Comparison of ENCODE assay signal across 2 cellular contexts in the genomic region with DNA sequence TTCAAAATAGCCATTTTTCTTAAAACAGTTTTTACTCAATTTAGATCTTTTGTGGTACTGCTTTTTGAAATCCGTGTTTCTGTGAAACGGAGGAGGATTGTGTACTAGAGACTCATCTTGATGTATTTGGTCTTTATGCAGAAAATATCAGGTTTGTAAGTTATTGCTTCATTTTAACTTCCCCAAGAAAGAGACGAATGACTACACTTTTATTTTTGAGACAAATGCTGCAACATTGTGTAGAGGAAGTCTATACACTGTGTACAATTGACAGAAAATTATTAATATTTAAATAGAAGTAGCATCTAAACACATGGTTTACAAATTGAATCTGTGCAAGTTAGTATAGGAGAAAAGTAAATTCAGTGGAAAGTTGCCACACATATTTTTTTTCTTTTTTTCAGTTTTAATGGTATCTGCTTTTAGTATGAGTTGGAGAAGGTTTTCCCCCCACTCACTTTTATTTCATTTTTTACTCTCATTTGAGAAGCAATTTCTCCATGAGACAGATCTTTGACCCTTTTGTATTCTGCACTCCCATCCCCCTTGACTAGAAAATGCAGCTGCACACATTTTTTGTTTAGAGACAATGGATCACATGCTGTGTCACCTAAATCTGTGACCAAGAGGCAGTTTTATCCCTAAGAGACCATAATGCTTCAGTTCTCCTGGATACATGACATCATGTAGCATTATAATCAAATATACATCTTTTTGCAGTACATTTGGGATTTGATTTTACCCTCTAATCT.
TF ChIP-seq lines count a peak whose summit lies in the region.

No MANE protein-coding gene starts in this region.

TF ChIP-seq in HEK293, 187 proteins besides CTCF, POLR2A, EP300 and RAD21 (continues in another document):
- TF ChIP-seq, protein P1, sequence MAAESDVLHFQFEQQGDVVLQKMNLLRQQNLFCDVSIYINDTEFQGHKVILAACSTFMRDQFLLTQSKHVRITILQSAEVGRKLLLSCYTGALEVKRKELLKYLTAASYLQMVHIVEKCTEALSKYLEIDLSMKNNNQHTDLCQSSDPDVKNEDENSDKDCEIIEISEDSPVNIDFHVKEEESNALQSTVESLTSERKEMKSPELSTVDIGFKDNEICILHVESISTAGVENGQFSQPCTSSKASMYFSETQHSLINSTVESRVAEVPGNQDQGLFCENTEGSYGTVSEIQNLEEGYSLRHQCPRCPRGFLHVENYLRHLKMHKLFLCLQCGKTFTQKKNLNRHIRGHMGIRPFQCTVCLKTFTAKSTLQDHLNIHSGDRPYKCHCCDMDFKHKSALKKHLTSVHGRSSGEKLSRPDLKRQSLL (tag by site-specific recombination; IDR thresholded peaks at IDR 0.05), result no peak
- TF ChIP-seq, protein P2, sequence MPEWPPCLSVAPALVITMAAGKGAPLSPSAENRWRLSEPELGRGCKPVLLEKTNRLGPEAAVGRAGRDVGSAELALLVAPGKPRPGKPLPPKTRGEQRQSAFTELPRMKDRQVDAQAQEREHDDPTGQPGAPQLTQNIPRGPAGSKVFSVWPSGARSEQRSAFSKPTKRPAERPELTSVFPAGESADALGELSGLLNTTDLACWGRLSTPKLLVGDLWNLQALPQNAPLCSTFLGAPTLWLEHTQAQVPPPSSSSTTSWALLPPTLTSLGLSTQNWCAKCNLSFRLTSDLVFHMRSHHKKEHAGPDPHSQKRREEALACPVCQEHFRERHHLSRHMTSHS (tag by site-specific recombination; IDR thresholded peaks at IDR 0.05), result no peak
- peak; percentile 92 for TF ChIP-seq PRDM1 (tag by site-specific recombination; IDR thresholded peaks at IDR 0.05)
- TF ChIP-seq HOXA7 (CRISPR knock-in tag; IDR thresholded peaks at IDR 0.05; ENCODE audit: borderline replicate concordance), result no peak
- TF ChIP-seq, protein P3, sequence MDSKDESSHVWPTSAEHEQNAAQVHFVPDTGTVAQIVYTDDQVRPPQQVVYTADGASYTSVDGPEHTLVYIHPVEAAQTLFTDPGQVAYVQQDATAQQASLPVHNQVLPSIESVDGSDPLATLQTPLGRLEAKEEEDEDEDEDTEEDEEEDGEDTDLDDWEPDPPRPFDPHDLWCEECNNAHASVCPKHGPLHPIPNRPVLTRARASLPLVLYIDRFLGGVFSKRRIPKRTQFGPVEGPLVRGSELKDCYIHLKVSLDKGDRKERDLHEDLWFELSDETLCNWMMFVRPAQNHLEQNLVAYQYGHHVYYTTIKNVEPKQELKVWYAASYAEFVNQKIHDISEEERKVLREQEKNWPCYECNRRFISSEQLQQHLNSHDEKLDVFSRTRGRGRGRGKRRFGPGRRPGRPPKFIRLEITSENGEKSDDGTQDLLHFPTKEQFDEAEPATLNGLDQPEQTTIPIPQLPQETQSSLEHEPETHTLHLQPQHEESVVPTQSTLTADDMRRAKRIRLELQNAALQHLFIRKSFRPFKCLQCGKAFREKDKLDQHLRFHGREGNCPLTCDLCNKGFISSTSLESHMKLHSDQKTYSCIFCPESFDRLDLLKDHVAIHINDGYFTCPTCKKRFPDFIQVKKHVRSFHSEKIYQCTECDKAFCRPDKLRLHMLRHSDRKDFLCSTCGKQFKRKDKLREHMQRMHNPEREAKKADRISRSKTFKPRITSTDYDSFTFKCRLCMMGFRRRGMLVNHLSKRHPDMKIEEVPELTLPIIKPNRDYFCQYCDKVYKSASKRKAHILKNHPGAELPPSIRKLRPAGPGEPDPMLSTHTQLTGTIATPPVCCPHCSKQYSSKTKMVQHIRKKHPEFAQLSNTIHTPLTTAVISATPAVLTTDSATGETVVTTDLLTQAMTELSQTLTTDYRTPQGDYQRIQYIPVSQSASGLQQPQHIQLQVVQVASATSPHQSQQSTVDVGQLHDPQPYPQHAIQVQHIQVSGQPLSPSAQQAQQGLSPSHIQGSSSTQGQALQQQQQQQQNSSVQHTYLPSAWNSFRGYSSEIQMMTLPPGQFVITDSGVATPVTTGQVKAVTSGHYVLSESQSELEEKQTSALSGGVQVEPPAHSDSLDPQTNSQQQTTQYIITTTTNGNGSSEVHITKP (tag by site-specific recombination; IDR thresholded peaks at IDR 0.05), result no peak
- no peak for TF ChIP-seq ZNF155 (tag by site-specific recombination; IDR thresholded peaks at IDR 0.05)
- TF ChIP-seq, protein P4, sequence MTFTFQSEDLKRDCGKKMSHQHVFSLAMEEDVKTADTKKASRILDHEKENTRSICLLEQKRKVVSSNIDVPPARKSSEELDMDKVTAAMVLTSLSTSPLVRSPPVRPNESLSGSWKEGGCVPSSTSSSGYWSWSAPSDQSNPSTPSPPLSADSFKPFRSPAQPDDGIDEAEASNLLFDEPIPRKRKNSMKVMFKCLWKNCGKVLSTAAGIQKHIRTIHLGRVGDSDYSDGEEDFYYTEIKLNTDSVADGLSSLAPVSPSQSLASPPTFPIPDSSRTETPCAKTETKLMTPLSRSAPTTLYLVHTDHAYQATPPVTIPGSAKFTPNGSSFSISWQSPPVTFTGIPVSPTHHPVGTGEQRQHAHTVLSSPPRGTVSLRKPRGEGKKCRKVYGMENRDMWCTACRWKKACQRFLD (tag by site-specific recombination; IDR thresholded peaks at IDR 0.05), result no peak
- peak; percentile 63; the same call in 1 of the 2 replicates for TF ChIP-seq PRDM6 (tag by site-specific recombination; IDR thresholded peaks at IDR 0.05)
- TF ChIP-seq ZNF133 (tag by site-specific recombination; IDR thresholded peaks at IDR 0.05), result no peak
- 0 out of 2 replicates have a peak, but pooled peaks have one; percentile 15 for TF ChIP-seq ZBTB44 (tag by site-specific recombination; IDR thresholded peaks at IDR 0.05)
- no peak for TF ChIP-seq GLI4 (tag by site-specific recombination; IDR thresholded peaks at IDR 0.05)
- TF ChIP-seq ZNF138 (tag by site-specific recombination; IDR thresholded peaks at IDR 0.05; ENCODE audit: borderline replicate concordance), result no peak

TF ChIP-seq in GM12878, 131 proteins besides CTCF, POLR2A, EP300 and RAD21:
- TF ChIP-seq NBN (IDR thresholded peaks at IDR 0.05) (no peak), CUX1 (IDR thresholded peaks at IDR 0.05; ENCODE audit: insufficient replicate concordance, low read depth, low read length) (no peak), POU2F2 (IDR thresholded peaks at IDR 0.05; ENCODE audit: borderline replicate concordance, low read depth, low read length) (no peak), JUNB (IDR thresholded peaks at IDR 0.05) (no peak; the same call in 1 of the 2 replicates), NRF1 (conservative IDR thresholded peaks at IDR 0.05; ENCODE audit: low read depth, low read length) (no peak), FOXK2 (IDR thresholded peaks at IDR 0.05) (no peak), ZNF217 (IDR thresholded peaks at IDR 0.05) (no peak), CREM (IDR thresholded peaks at IDR 0.05; ENCODE audit: low read depth) (no peak), SP1 (IDR thresholded peaks at IDR 0.05; ENCODE audit: low read depth, low read length) (no peak), PAX8 (IDR thresholded peaks at IDR 0.05) (no peak), MTA2 (IDR thresholded peaks at IDR 0.05; ENCODE audit: low read depth) (no peak), ASH2L (IDR thresholded peaks at IDR 0.05; ENCODE audit: borderline replicate concordance, low read depth) (no peak), IRF4 (IDR thresholded peaks at IDR 0.05; ENCODE audit: low read depth, low read length) (no peak)
- TF ChIP-seq, protein P5, sequence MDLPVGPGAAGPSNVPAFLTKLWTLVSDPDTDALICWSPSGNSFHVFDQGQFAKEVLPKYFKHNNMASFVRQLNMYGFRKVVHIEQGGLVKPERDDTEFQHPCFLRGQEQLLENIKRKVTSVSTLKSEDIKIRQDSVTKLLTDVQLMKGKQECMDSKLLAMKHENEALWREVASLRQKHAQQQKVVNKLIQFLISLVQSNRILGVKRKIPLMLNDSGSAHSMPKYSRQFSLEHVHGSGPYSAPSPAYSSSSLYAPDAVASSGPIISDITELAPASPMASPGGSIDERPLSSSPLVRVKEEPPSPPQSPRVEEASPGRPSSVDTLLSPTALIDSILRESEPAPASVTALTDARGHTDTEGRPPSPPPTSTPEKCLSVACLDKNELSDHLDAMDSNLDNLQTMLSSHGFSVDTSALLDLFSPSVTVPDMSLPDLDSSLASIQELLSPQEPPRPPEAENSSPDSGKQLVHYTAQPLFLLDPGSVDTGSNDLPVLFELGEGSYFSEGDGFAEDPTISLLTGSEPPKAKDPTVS (IDR thresholded peaks at IDR 0.05; ENCODE audit: low read depth, low read length), result no peak
- TF ChIP-seq, protein P6, sequence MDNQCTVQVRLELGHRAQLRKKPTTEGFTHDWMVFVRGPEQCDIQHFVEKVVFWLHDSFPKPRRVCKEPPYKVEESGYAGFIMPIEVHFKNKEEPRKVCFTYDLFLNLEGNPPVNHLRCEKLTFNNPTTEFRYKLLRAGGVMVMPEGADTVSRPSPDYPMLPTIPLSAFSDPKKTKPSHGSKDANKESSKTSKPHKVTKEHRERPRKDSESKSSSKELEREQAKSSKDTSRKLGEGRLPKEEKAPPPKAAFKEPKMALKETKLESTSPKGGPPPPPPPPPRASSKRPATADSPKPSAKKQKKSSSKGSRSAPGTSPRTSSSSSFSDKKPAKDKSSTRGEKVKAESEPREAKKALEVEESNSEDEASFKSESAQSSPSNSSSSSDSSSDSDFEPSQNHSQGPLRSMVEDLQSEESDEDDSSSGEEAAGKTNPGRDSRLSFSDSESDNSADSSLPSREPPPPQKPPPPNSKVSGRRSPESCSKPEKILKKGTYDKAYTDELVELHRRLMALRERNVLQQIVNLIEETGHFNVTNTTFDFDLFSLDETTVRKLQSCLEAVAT (IDR thresholded peaks at IDR 0.05), result no peak
